ENCODE assay signal across 40 cellular contexts in genomic region chr17:81199482-81199830, GRCh38. TPM values are rescaled to one million over a fixed set of nuclear protein-coding genes. Genes with fewer than 3 reads are reported as not detected.
"Had no signal": no experiment of that assay in that cellular context is flagged by ENCODE, and none has a peak within 500 bp of the region (broad histone marks: within the 10 kb centered on the region; RNA-seq: fewer than 3 reads in every experiment).

No MANE protein-coding gene starts in this region.

- FAIRE-seq: astrocyte, bronchial epithelial cell had no signal

- H3K36me3 ChIP-seq: adrenal gland, brain microvascular endothelial cell, breast epithelium, cardiac muscle cell had no signal

- H3K4me1 ChIP-seq: adrenal gland, ascending aorta, breast epithelium had no signal

- ATAC-seq: activated naive CD4-positive, alpha-beta T cell treated with anti-CD3 and anti-CD28 coated beads, Interleukin-2, amount 50 U/mL, for 72 hours; activated naive CD8-positive, alpha-beta T cell treated with anti-CD3 and anti-CD28 coated beads, Interleukin-2, amount 50 U/mL, for 24 hours; activated T-cell treated with anti-CD3 and anti-CD28 coated beads, Interleukin-2, amount 50 U/mL, for 4 hours; activated T-cell treated with anti-CD3 and anti-CD28 coated beads, Interleukin-2, amount 50 U/mL, for 72 hours; activated T-helper 17 cell treated with anti-CD3 and anti-CD28 coated beads, Interleukin-2, amount 50 U/mL, for 72 hours; body of pancreas had no signal

- H3K27ac ChIP-seq: adrenal gland, ascending aorta, body of pancreas, brain microvascular endothelial cell, cardiac muscle cell had no signal

- H3K4me3 ChIP-seq: adrenal gland, ascending aorta, body of pancreas, cardiac muscle cell had no signal

- H3K27me3 ChIP-seq: adrenal gland, ascending aorta, body of pancreas, brain microvascular endothelial cell, breast epithelium, cardiac muscle cell had no signal

- H3K9me3 ChIP-seq: adrenal gland, ascending aorta, body of pancreas, breast epithelium had no signal

- DNase-seq: activated effector memory CD4-positive, alpha-beta T cell treated with anti-CD3 and anti-CD28 coated beads, Interleukin-2, amount 50 U/mL, for 16 hours; activated effector memory CD4-positive, alpha-beta T cell treated with Interleukin-2 at 50 U/mL for 16 hours; activated gamma-delta T cell; activated gamma-delta T cell treated with Interleukin-2 at 50 U/mL for 16 hours; activated naive CD4-positive, alpha-beta T cell; activated naive CD4-positive, alpha-beta T cell treated with anti-CD3 and anti-CD28 coated beads for 36 hours; activated naive CD4-positive, alpha-beta T cell treated with anti-CD3 and anti-CD28 coated beads, Interleukin-2, amount 10 ng/mL, durations not matched to agents 7 days and 5 days; activated naive CD4-positive, alpha-beta T cell treated with anti-CD3 and anti-CD28 coated beads, Interleukin-2, amount 50 U/mL, for 16 hours; activated naive CD4-positive, alpha-beta T cell treated with Interleukin-2 at 50 U/mL for 16 hours; activated naive CD8-positive, alpha-beta T cell treated with anti-CD3 and anti-CD28 coated beads for 36 hours; activated naive CD8-positive, alpha-beta T cell treated with anti-CD3 and anti-CD28 coated beads, Interleukin-2, amount 10 ng/mL, durations not matched to agents 7 days and 5 days; activated naive CD8-positive, alpha-beta T cell treated with anti-CD3 and anti-CD28 coated beads, Interleukin-2, amount 50 U/mL, for 24 hours; activated T-cell treated with anti-CD3 and anti-CD28 coated beads, Interleukin-2, amount 50 U/mL, for 1 hour; activated T-cell treated with anti-CD3 and anti-CD28 coated beads, Interleukin-2, amount 50 U/mL, for 24 hours; activated T-cell treated with anti-CD3 and anti-CD28 coated beads, Interleukin-2, amount 50 U/mL, for 4 hours; activated T-cell treated with anti-CD3 and anti-CD28 coated beads, Interleukin-2, amount 50 U/mL, for 48 hours; activated T-cell treated with anti-CD3 and anti-CD28 coated beads, Interleukin-2, amount 50 U/mL, for 72 hours; adrenal gland; amniotic stem cell; amygdala; anterior cingulate cortex; aorta; body of pancreas; brain microvascular endothelial cell; caudate nucleus; central memory CD4-positive, alpha-beta T cell; cerebellar nuclear complex had no signal

RNA-seq across cellular contexts. Expression of gene PVALEF, which starts 34.1 kb away (rescaled TPM):
- total RNA-seq: activated naive CD4-positive, alpha-beta T cell treated with anti-CD3 and anti-CD28 coated beads for 36 hours; activated naive CD4-positive, alpha-beta T cell treated with anti-CD3 and anti-CD28 coated beads, Interleukin-2, amount 50 U/mL, for 72 hours; activated naive CD8-positive, alpha-beta T cell treated with anti-CD3 and anti-CD28 coated beads for 36 hours; activated naive CD8-positive, alpha-beta T cell treated with anti-CD3 and anti-CD28 coated beads, Interleukin-2, amount 10 ng/mL, durations not matched to agents 7 days and 5 days; activated T-cell treated with anti-CD3 and anti-CD28 coated beads, Interleukin-2, amount 50 U/mL, for 4 hours; activated T-cell treated with anti-CD3 and anti-CD28 coated beads, Interleukin-2, amount 50 U/mL, for 72 hours; activated T-helper 1 cell treated with anti-CD3 and anti-CD28 coated beads, Interleukin-12 subunit alpha, Interleukin-12 subunit beta, Interleukin-2, Interleukin-4 antibody, amounts not matched to agents 30 ng/mL and 10 ng/mL and 1 ng/mL, durations not matched to agents 14 hours and 24 hours and 36 hours; activated T-helper 17 cell treated with anti-CD3 and anti-CD28 coated beads, Interleukin-2, amount 50 U/mL, for 72 hours; activated T-helper 2 cell treated with anti-CD3 and anti-CD28 coated beads, Interferon-gamma antibody, Interleukin-2, Interleukin-4, amounts not matched to agents 10 μg/mL and 5 μg/mL and 100 μg/mL, durations not matched to agents 14 hours and 24 hours and 36 hours; adrenal gland; aorta; ascending aorta; astrocyte; body of pancreas; breast epithelium; bronchial epithelial cell; cardiac septum; cerebellum; chondrocyte had no signal
- polyA plus RNA-seq: adipose tissue, adrenal gland, aorta had no signal
